ENCODE assay signal across 8 cellular contexts in genomic region chr3:57227930-57228733, GRCh38. TPM values are rescaled to one million over a fixed set of nuclear protein-coding genes. Genes with fewer than 3 reads are reported as not detected.
DNase-seq lines count a peak whose midpoint lies in the region; ATAC-seq and TF ChIP-seq lines count a peak whose summit lies in the region.

No MANE protein-coding gene starts in this region.

- H3K36me3 ChIP-seq in RWPE2 (ENCODE audit: low read depth), result no peaks in the 10 kb centered on the region
- no peaks in the 10 kb centered on the region for H3K36me3 ChIP-seq in gastroesophageal sphincter
- no peaks in the 10 kb centered on the region for H3K36me3 ChIP-seq in neural progenitor cell
- no peaks in the 10 kb centered on the region for H3K36me3 ChIP-seq in tibial nerve

- WGBS in gastroesophageal sphincter (ENCODE audit: low coverage in 1 of 2), 2 donors, result 0% methylated on average over 4 to 22 of the region's 70 CpGs
- 0 to 1% methylated on average over 62 to 64 of the region's 70 CpGs for WGBS in tibial nerve, 2 donors

- peaks cover 12% of the 10 kb centered on the region for H3K4me1 ChIP-seq in RWPE2 (ENCODE audit: insufficient read depth, poor library complexity, severe bottlenecking)
- H3K4me1 ChIP-seq in gastroesophageal sphincter, result peaks cover 0 to 53% (median 9%) of the 10 kb centered on the region in 3 donors
- peaks cover 11% of the 10 kb centered on the region for H3K4me1 ChIP-seq in neural progenitor cell
- peaks cover 0 to 28% (median 14%) of the 10 kb centered on the region in 4 donors for H3K4me1 ChIP-seq in tibial nerve

- H3K4me3 ChIP-seq in RWPE2 (ENCODE audit: severe bottlenecking) (peak overlapping the region; percentile 74), gastroesophageal sphincter (peak overlapping the region; percentile 67 to 97), neural progenitor cell (peak overlapping the region; percentile 83), tibial nerve (peak overlapping the region; percentile 76 to 91 (median 82))

- H3K27me3 Mint-ChIP-seq in neural progenitor cell (ENCODE audit: insufficient read depth, low read depth), result peaks cover 4% of the 10 kb centered on the region

- no peak overlapping the region for H3K27ac Mint-ChIP-seq in neural progenitor cell

- no peaks in the 10 kb centered on the region for H3K9me3 Mint-ChIP-seq in neural progenitor cell

- no peaks in the 10 kb centered on the region for H3K9me3 ChIP-seq in RWPE2 (ENCODE audit: severe bottlenecking)
- H3K9me3 ChIP-seq in gastroesophageal sphincter, result no peaks in the 10 kb centered on the region
- H3K9me3 ChIP-seq in neural progenitor cell (ENCODE audit: low read depth), result no peaks in the 10 kb centered on the region
- no peaks in the 10 kb centered on the region for H3K9me3 ChIP-seq in tibial nerve

- peak overlapping the region; percentile 87 for H2AFZ ChIP-seq in neural progenitor cell (replicated peaks)

- H3K79me2 ChIP-seq in neural progenitor cell (ENCODE audit: low read depth), result peaks cover 43% of the 10 kb centered on the region

- peaks cover 13% of the 10 kb centered on the region for H3F3A ChIP-seq in neural progenitor cell (ENCODE audit: low read depth)

- peaks cover 19% of the 10 kb centered on the region for H4K20me1 ChIP-seq in neural progenitor cell (ENCODE audit: low read depth)

- H3K27ac ChIP-seq in RWPE2 (ENCODE audit: poor library complexity, severe bottlenecking) (peak overlapping the region; percentile 63), gastroesophageal sphincter (peak overlapping the region; percentile 83 to 98 (median 96)), neural progenitor cell (no peak overlapping the region), tibial nerve (peak overlapping the region; percentile 75 to 94 (median 91))

- H3K4me1 Mint-ChIP-seq in neural progenitor cell, result peaks cover 19% of the 10 kb centered on the region

- peak; percentile 47 for ATAC-seq in GM18907 (IDR thresholded peaks at IDR 0.05; ENCODE audit: unreplicated experiment)
- peak; percentile 37 for ATAC-seq in HG03139 (IDR thresholded peaks at IDR 0.05; ENCODE audit: unreplicated experiment)
- ATAC-seq in RWPE2 (ENCODE audit: low read depth), result peak; percentile 37
- ATAC-seq in gastroesophageal sphincter, result peak; percentile 73

- H3K36me3 Mint-ChIP-seq in neural progenitor cell, result no peaks in the 10 kb centered on the region

- peak overlapping the region; percentile 92 for H3K4me3 Mint-ChIP-seq in neural progenitor cell

- TF ChIP-seq POLR2A in gastroesophageal sphincter (IDR thresholded peaks at IDR 0.05), result peak in 1 of 2 donors; percentile 20
- TF ChIP-seq POLR2A in tibial nerve (IDR thresholded peaks at IDR 0.05), result peak in 1 of 2 donors; percentile 20

- TF ChIP-seq CTCF in RWPE2 (IDR thresholded peaks at IDR 0.05; ENCODE audit: poor library complexity, severe bottlenecking) (no peak), gastroesophageal sphincter (IDR thresholded peaks at IDR 0.05) (no peak), neural progenitor cell (IDR thresholded peaks at IDR 0.05) (no peak), tibial nerve (IDR thresholded peaks at IDR 0.05) (no peak)

- H3K27me3 ChIP-seq in RWPE2 (ENCODE audit: insufficient read depth, poor library complexity, severe bottlenecking), result no peaks in the 10 kb centered on the region
- no peaks in the 10 kb centered on the region for H3K27me3 ChIP-seq in gastroesophageal sphincter
- peaks cover 13% of the 10 kb centered on the region for H3K27me3 ChIP-seq in neural progenitor cell
- no peaks in the 10 kb centered on the region for H3K27me3 ChIP-seq in tibial nerve

- peak; percentile 66 for DNase-seq in AG20443 (ENCODE audit: low spot score)
- DNase-seq in RWPE2 (ENCODE audit: low spot score), result no peak
- DNase-seq in activated naive CD4-positive, alpha-beta T cell treated with anti-CD3 and anti-CD28 coated beads, Interleukin-2, amount 50 U/mL, for 16 hours, result peak; percentile 44
- peak; percentile 45 for DNase-seq in neural progenitor cell (ENCODE audit: low spot score)
- DNase-seq in tibial nerve (ENCODE audit: low spot score in 2 of 2), result peak in 1 of 2 donors; percentile 16

- peak overlapping the region; percentile 97 for H3K4me2 ChIP-seq in neural progenitor cell

- H3K9ac ChIP-seq in neural progenitor cell, result peak overlapping the region; percentile 42

- TF ChIP-seq EP300 in gastroesophageal sphincter (IDR thresholded peaks at IDR 0.05), result no peak
- TF ChIP-seq EP300 in tibial nerve (IDR thresholded peaks at IDR 0.05), result peak in 1 of 2 donors; percentile 74

RNA-seq across cellular contexts. Expression of gene APPL1, which starts 0.6 kb away (rescaled TPM):
- 10 to 100 TPM; 39.5 to 59.8 (median 56.1) TPM for total RNA-seq in gastroesophageal sphincter
- 29.0 and 42.3 TPM in 2 replicates for total RNA-seq in neural progenitor cell (ENCODE audit: low replicate concordance)
- total RNA-seq in tibial nerve, result 10 to 100 TPM; 32.8 to 37.2 (median 33.0) TPM

RNA-seq across cellular contexts. Expression of gene HESX1, which starts 28.4 kb away (rescaled TPM):
- total RNA-seq in gastroesophageal sphincter (not detected), neural progenitor cell (ENCODE audit: low replicate concordance) (42.1 and 50.6 TPM in 2 replicates), tibial nerve (1 to 10 TPM in 2 of 4 donors, not detected in 2; 1.1 to 3.6 TPM)
